21 cellular contexts compared by ENCODE assay signal in the genomic region with DNA sequence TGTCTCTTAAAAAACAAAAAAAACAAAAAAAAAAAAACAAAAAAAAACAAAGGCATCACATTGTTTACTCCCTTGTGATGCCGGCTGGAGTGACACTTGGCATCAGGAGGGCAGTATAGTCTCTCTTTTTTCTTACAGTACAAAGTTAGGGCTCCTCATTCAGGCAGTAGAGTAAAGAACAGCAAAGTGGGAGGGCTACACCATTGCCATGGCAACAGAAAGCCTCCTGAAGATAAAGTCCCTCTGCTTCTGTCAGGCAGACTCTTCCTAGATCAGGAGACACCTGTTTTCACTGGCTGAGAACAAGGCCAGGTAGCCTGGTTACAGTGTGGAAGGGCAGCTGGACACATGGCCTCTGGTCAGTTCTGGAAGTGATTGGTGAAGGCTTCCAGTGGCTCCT. TPM values are rescaled to one million over a fixed set of nuclear protein-coding genes. Genes with fewer than 3 reads are reported as not detected.
DNase-seq lines count a peak whose midpoint lies in the region; ATAC-seq, FAIRE-seq and TF ChIP-seq lines count a peak whose summit lies in the region.
"Had no signal": no experiment of that assay in that cellular context is flagged by ENCODE, and none has a peak within 500 bp of the region (broad histone marks: within the 10 kb centered on the region; RNA-seq: fewer than 3 reads in every experiment).

No MANE protein-coding gene starts in this region.

- TF ChIP-seq RAD21 in K562 (CRISPR knock-in tag; conservative IDR thresholded peaks at IDR 0.05 in 1 of 2, IDR thresholded peaks at IDR 0.05 in 1 of 2), result no peak

- H3K79me2 ChIP-seq in K562 (ENCODE audit: control insufficient read depth, insufficient read depth, low read length), result no peaks in the 10 kb centered on the region

- ATAC-seq in K562 (peak; percentile 76), GM18511 (IDR thresholded peaks at IDR 0.05; ENCODE audit: unreplicated experiment) (no peak)
- ATAC-seq in stimulated activated effector memory CD8-positive, alpha-beta T cell treated with anti-CD3 and anti-CD28 coated beads, Interleukin-12 subunit alpha, Interleukin-12 subunit beta, amount 100 ng/mL, for 72 hours, result peak; percentile 36

- FAIRE-seq in K562 (lab: Jason Lieb, UNC), result no peak
- FAIRE-seq: GM19239 had no signal

- H3K4me1 Mint-ChIP-seq in stimulated activated effector memory CD8-positive, alpha-beta T cell treated with anti-CD3 and anti-CD28 coated beads, Interleukin-12 subunit alpha, Interleukin-12 subunit beta, amount 100 ng/mL, for 72 hours, result no peaks in the 10 kb centered on the region
- H3K4me1 Mint-ChIP-seq in activated CD4-positive, alpha-beta memory T cell treated with anti-CD3 and anti-CD28 coated beads for 36 hours (ENCODE audit: low read depth), result no peaks in the 10 kb centered on the region
- H3K4me1 Mint-ChIP-seq: B cell had no signal

- no peak overlapping the region for H3K4me3 ChIP-seq in K562

- no TSS peak for BruUV-seq in K562 (replicated peaks; lab: Mats Ljungman, UMichigan)

- no peaks in the 10 kb centered on the region for H3K36me3 ChIP-seq in K562 (ENCODE audit: control insufficient read depth, insufficient read depth, low read length)

- no peaks in the 10 kb centered on the region for H3K4me1 ChIP-seq in K562 (replicated peaks in 1 of 2; ENCODE audit: control insufficient read depth in 2 of 2, insufficient read depth in 2 of 2, low read length in 2 of 2)

- in situ Hi-C loops in K562 (cut with MboI), result no loop called here

- no peak for TF ChIP-seq POLR2A in K562 (conservative IDR thresholded peaks at IDR 0.05)

- no peaks in the 10 kb centered on the region for H3K9me1 ChIP-seq in K562 (ENCODE audit: control insufficient read depth, insufficient read depth, low read length)

- no peak overlapping the region for H3K4me3 Mint-ChIP-seq in stimulated activated effector memory CD8-positive, alpha-beta T cell treated with anti-CD3 and anti-CD28 coated beads, Interleukin-12 subunit alpha, Interleukin-12 subunit beta, amount 100 ng/mL, for 72 hours
- no peak overlapping the region for H3K4me3 Mint-ChIP-seq in activated CD4-positive, alpha-beta memory T cell treated with anti-CD3 and anti-CD28 coated beads for 36 hours
- H3K4me3 Mint-ChIP-seq: B cell; CD4-positive, alpha-beta T cell; HFFc6 had no signal

- intact Hi-C loops in K562 (cut with micrococcal nuclease), result no loop called here
- intact Hi-C loops in activated CD4-positive, alpha-beta memory T cell treated with anti-CD3 and anti-CD28 coated beads for 36 hours (cut with micrococcal nuclease), result no loop called here

- H4K20me1 ChIP-seq in K562 (replicated peaks; ENCODE audit: control insufficient read depth, insufficient read depth, low read length), result no peaks in the 10 kb centered on the region

- H3K4me2 ChIP-seq in K562 (ENCODE audit: insufficient read depth, low read length), result no peak overlapping the region

- CTCF ChIA-PET in K562 (lab: Yijun Ruan, JAX; ENCODE audit: low intra/inter-chr PET ratio), result no interaction called here
- CTCF ChIA-PET in activated CD4-positive, alpha-beta memory T cell treated with anti-CD3 and anti-CD28 coated beads for 36 hours (lab: Charles Lee), result interaction anchor here (1.2 kb wide), 1 partner anchor 17 kb away, joined by 10 read pairs; no protein-coding TSS in a partner anchor

- no peak overlapping the region for H3K27ac ChIP-seq in K562 (ENCODE audit: extremely low read depth, low read depth, low read length)
- H3K27ac ChIP-seq: HL-60 had no signal

- no peak for TF ChIP-seq CTCF in K562 (IDR thresholded peaks at IDR 0.05 in 2 of 3, conservative IDR thresholded peaks at IDR 0.05 in 1 of 3; ENCODE audit: insufficient read depth in 2 of 3, low read depth in 1 of 3, low read length in 3 of 3)

- H3K36me3 Mint-ChIP-seq in stimulated activated effector memory CD8-positive, alpha-beta T cell treated with anti-CD3 and anti-CD28 coated beads, Interleukin-12 subunit alpha, Interleukin-12 subunit beta, amount 100 ng/mL, for 72 hours, result no peaks in the 10 kb centered on the region
- no peaks in the 10 kb centered on the region for H3K36me3 Mint-ChIP-seq in activated CD4-positive, alpha-beta memory T cell treated with anti-CD3 and anti-CD28 coated beads for 36 hours

- no peak overlapping the region for H3K9ac ChIP-seq in K562 (ENCODE audit: insufficient read depth in 1 of 2, low read depth in 2 of 2, low read length in 2 of 2)

- POLR2A ChIA-PET in K562 (lab: Yijun Ruan, JAX), result interaction anchor here (1.5 kb wide), 1 partner anchor 13 kb away, joined by 3 read pairs; no protein-coding TSS in a partner anchor
- POLR2A ChIA-PET in activated CD4-positive, alpha-beta memory T cell treated with anti-CD3 and anti-CD28 coated beads for 36 hours (lab: Charles Lee), result no interaction called here

- H3K9me3 ChIP-seq in K562 (replicated peaks; ENCODE audit: control insufficient read depth, insufficient read depth, low read depth, low read length), result no peaks in the 10 kb centered on the region

- TF ChIP-seq EP300 in K562 (IDR thresholded peaks at IDR 0.05; ENCODE audit: low read length), result no peak

- H3K9me3 Mint-ChIP-seq in stimulated activated effector memory CD8-positive, alpha-beta T cell treated with anti-CD3 and anti-CD28 coated beads, Interleukin-12 subunit alpha, Interleukin-12 subunit beta, amount 100 ng/mL, for 72 hours, result no peaks in the 10 kb centered on the region
- no peaks in the 10 kb centered on the region for H3K9me3 Mint-ChIP-seq in activated CD4-positive, alpha-beta memory T cell treated with anti-CD3 and anti-CD28 coated beads for 36 hours
- H3K9me3 Mint-ChIP-seq: CD4-positive, alpha-beta T cell; HFFc6 had no signal

- peaks cover 0 to 9% of the 10 kb centered on the region in 2 experiments; a peak in 4 of 5 replicates for H3K27me3 ChIP-seq in K562 (ENCODE audit: control insufficient read depth in 2 of 2, insufficient read depth in 2 of 2, low read length in 2 of 2)

- 0% methylated on average over 1 of the region's 1 CpG for WGBS in K562 (ENCODE audit: insufficient coverage, low coverage, missing lambda C conversion rate)

- H3K27me3 Mint-ChIP-seq in activated CD4-positive, alpha-beta memory T cell treated with anti-CD3 and anti-CD28 coated beads for 36 hours, result peaks cover 3% of the 10 kb centered on the region

- no peak overlapping the region for H2AFZ ChIP-seq in K562 (ENCODE audit: low read depth, low read length)

- H3K27ac Mint-ChIP-seq in stimulated activated effector memory CD8-positive, alpha-beta T cell treated with anti-CD3 and anti-CD28 coated beads, Interleukin-12 subunit alpha, Interleukin-12 subunit beta, amount 100 ng/mL, for 72 hours, result no peak overlapping the region
- H3K27ac Mint-ChIP-seq in activated CD4-positive, alpha-beta memory T cell treated with anti-CD3 and anti-CD28 coated beads for 36 hours, result no peak overlapping the region
- H3K27ac Mint-ChIP-seq: B cell; CD4-positive, alpha-beta T cell; HFFc6 had no signal

- DNase-seq in NCI-H748 (lab: John Stamatoyannopoulos, UW; ENCODE audit: unreplicated experiment), result peak; percentile 16
- DNase-seq in NCI-H748 treated with DMSO at 0.1 percent for 48 hours (lab: John Stamatoyannopoulos, UW), result no peak
- peak in 1 of 4 experiments; percentile 15 for DNase-seq in K562 (ENCODE audit: extremely low read depth in 1 of 4, low spot score in 3 of 4)
- DNase-seq in iPS-NIHi7 (ENCODE audit: extremely low spot score), result peak; percentile 49
- DNase-seq in stimulated activated effector memory CD8-positive, alpha-beta T cell treated with anti-CD3 and anti-CD28 coated beads, Interleukin-12 subunit alpha, Interleukin-12 subunit beta, amount 100 ng/mL, for 72 hours (ENCODE audit: low spot score in 2 of 2), result peak in 1 of 2 donors; percentile 37
- no peak for DNase-seq in activated CD4-positive, alpha-beta memory T cell treated with anti-CD3 and anti-CD28 coated beads for 36 hours
- DNase-seq in NCI-H2081 treated with DMSO at 0.1 percent for 48 hours (lab: John Stamatoyannopoulos, UW), result no peak
- DNase-seq: ACHN; C1 segment of cervical spinal cord; Calu3; CD4-positive, alpha-beta T cell; DMS 273 treated with DMSO at 0.1 percent for 48 hours; DMS79 treated with DMSO at 0.1 percent for 48 hours; EL; GDM1; HCEC 1CT; HFFc6 had no signal

TF ChIP-seq in K562, 482 proteins besides CTCF, POLR2A, EP300 and RAD21:
- peak; percentile 84 for TF ChIP-seq RFX1 (IDR thresholded peaks at IDR 0.05)
- TF ChIP-seq ETV1 (tag; conservative IDR thresholded peaks at IDR 0.05; ENCODE audit: low read depth), result no peak

RNA-seq across cellular contexts. Expression of a gene that starts 41.3 kb away (rescaled TPM):
- total RNA-seq in K562 (2011; cell fraction: chromatin; rRNA removed; ENCODE audit: low replicate concordance), result 61.7 and 148 TPM in 2 replicates
- total RNA-seq in K562 (2011; cell fraction: nucleolus; rRNA removed), result 21.7 and 33.6 TPM in 2 replicates
- total RNA-seq in K562 (2011; cell fraction: nucleoplasm; rRNA removed), result 48.9 and 50.8 TPM in 2 replicates
- total RNA-seq in K562 (2014; rRNA removed) (21.1 and 21.4 TPM in 2 replicates), K562 (2014; rRNA removed; fragmentation: Illumina TruSeq; extraction: Trizol) (39.5 and 40.1 TPM in 2 replicates), K562 (2015; rRNA removed; fragmentation: Illumina TruSeq; extraction: Trizol) (30.3 and 33.2 TPM in 2 replicates), K562 (2021) (48.7 and 50.0 TPM in 2 replicates)
- polyA plus RNA-seq in K562 (2011; rRNA removed) (46.1 and 69.1 TPM in 2 replicates), K562 (2014; fragmentation: Illumina TruSeq; extraction: Trizol) (28.1 and 32.2 TPM in 2 replicates), K562 (2014; fragmentation: Nextera tagmentation; extraction: Ambion mirVana) (10 to 100 TPM; 14.1 to 17.2 TPM), K562 (2014; rRNA removed) (19.1 and 23.2 TPM in 2 replicates)
- 21.1 and 29.2 TPM in 2 replicates for polyA plus RNA-seq in K562 (2011; cell fraction: cytosol; rRNA removed)
- 49.6 and 50.5 TPM in 2 replicates for polyA plus RNA-seq in K562 (2011; cell fraction: nucleus; rRNA removed)
- polyA plus RNA-seq in K562 (2012), result 25.3 and 31.0 TPM in 2 replicates
- 224 and 294 TPM in 2 replicates for polyA minus RNA-seq in K562 (2011; rRNA and poly(A)+ RNA removed)
- polyA minus RNA-seq in K562 (2011; cell fraction: cytosol; rRNA and poly(A)+ RNA removed), result 23.4 and 60.6 TPM in 2 replicates
- polyA minus RNA-seq in K562 (2011; cell fraction: nucleus; rRNA and poly(A)+ RNA removed), result 26.7 and 41.5 TPM in 2 replicates
- 10 to 100 TPM; 46.1 to 46.5 TPM for total RNA-seq in activated CD4-positive, alpha-beta memory T cell treated with anti-CD3 and anti-CD28 coated beads for 36 hours

Comparison
In these comparisons a context has a peak if more than half of its experiments do, and no peak if none do; other contexts are left out.
1. DNase-seq: peak in NCI-H748 (single experiment) and iPS-NIHi7 (single experiment); none in NCI-H748 treated with DMSO at 0.1 percent for 48 hours (single experiment), activated CD4-positive, alpha-beta memory T cell treated with anti-CD3 and anti-CD28 coated beads for 36 hours (single experiment) and NCI-H2081 treated with DMSO at 0.1 percent for 48 hours (single experiment).